31 cellular contexts compared by ENCODE assay signal in genomic region chr6:25972902-25973301, GRCh38. TPM values are rescaled to one million over a fixed set of nuclear protein-coding genes. Genes with fewer than 3 reads are reported as not detected.
"Had no signal": no experiment of that assay in that cellular context is flagged by ENCODE, and none has a peak within 500 bp of the region (broad histone marks: within the 10 kb centered on the region; RNA-seq: fewer than 3 reads in every experiment).

No MANE protein-coding gene starts in this region.

- H3K27ac Mint-ChIP-seq: activated CD4-positive, alpha-beta memory T cell treated with anti-CD3 and anti-CD28 coated beads for 36 hours; activated CD4-positive, alpha-beta T cell treated with anti-CD3 and anti-CD28 coated beads, Interleukin-2, amount 10 ng/mL, durations not matched to agents 7 days and 5 days; activated naive CD4-positive, alpha-beta T cell treated with anti-CD3 and anti-CD28 coated beads for 36 hours had no signal

- H3K4me1 ChIP-seq: body of pancreas had no signal

- H3K4me3 Mint-ChIP-seq: activated CD4-positive, alpha-beta memory T cell treated with anti-CD3 and anti-CD28 coated beads for 36 hours; activated CD4-positive, alpha-beta T cell treated with anti-CD3 and anti-CD28 coated beads, Interleukin-2, amount 10 ng/mL, durations not matched to agents 7 days and 5 days; activated naive CD4-positive, alpha-beta T cell treated with anti-CD3 and anti-CD28 coated beads for 36 hours; activated T-cell treated with anti-CD3 and anti-CD28 coated beads, Interleukin-2, amount 50 U/mL, for 4 hours; T-cell had no signal

- ATAC-seq: activated T-cell treated with anti-CD3 and anti-CD28 coated beads, Interleukin-2, amount 50 U/mL, for 4 hours; body of pancreas; Panc1; Right ventricle myocardium inferior; T-cell had no signal

- DNase-seq: activated CD4-positive, alpha-beta memory T cell treated with anti-CD3 and anti-CD28 coated beads for 36 hours; activated CD4-positive, alpha-beta T cell treated with anti-CD3 and anti-CD28 coated beads, Interleukin-2, amount 10 ng/mL, durations not matched to agents 7 days and 5 days; activated CD4-positive, CD25-positive, alpha-beta regulatory T cell; activated CD8-positive, alpha-beta memory T cell treated with anti-CD3 and anti-CD28 coated beads for 24 hours; activated gamma-delta T cell; activated naive CD4-positive, alpha-beta T cell treated with anti-CD3 and anti-CD28 coated beads for 36 hours; activated T-cell treated with anti-CD3 and anti-CD28 coated beads, Interleukin-2, amount 50 U/mL, for 4 hours; amniotic stem cell; body of pancreas; central memory CD4-positive, alpha-beta T cell; MG63; MV-4-11; NCI-H1092 treated with DMSO at 0.1 percent for 48 hours; NCI-H1417 treated with DMSO at 0.1 percent for 48 hours; NCI-H1694; NCI-H2029; NCI-H2107; NCI-H345; NCI-H510A; NCI-H526 treated with DMSO at 0.1 percent for 48 hours; NCI-H82; OCI-M1; RPMI8226; T-cell; T-helper 2 cell; T1000 had no signal

- H3K9me3 Mint-ChIP-seq: activated CD4-positive, alpha-beta memory T cell treated with anti-CD3 and anti-CD28 coated beads for 36 hours; activated CD4-positive, alpha-beta T cell treated with anti-CD3 and anti-CD28 coated beads, Interleukin-2, amount 10 ng/mL, durations not matched to agents 7 days and 5 days; activated naive CD4-positive, alpha-beta T cell treated with anti-CD3 and anti-CD28 coated beads for 36 hours; activated T-cell treated with anti-CD3 and anti-CD28 coated beads, Interleukin-2, amount 50 U/mL, for 4 hours; T-cell had no signal

- H3K4me3 ChIP-seq: ascending aorta, body of pancreas, MG63, SK-N-MC had no signal

- H3K27me3 Mint-ChIP-seq: activated CD4-positive, alpha-beta memory T cell treated with anti-CD3 and anti-CD28 coated beads for 36 hours; activated CD4-positive, alpha-beta T cell treated with anti-CD3 and anti-CD28 coated beads, Interleukin-2, amount 10 ng/mL, durations not matched to agents 7 days and 5 days; T-cell had no signal

- H3K27ac ChIP-seq: body of pancreas, SK-N-MC had no signal

- H3K9me3 ChIP-seq: ascending aorta, body of pancreas, MG63 had no signal

- H3K27me3 ChIP-seq: ascending aorta, body of pancreas, MG63 had no signal

RNA-seq across cellular contexts. Expression of gene SLC17A2, which starts 42.4 kb away (rescaled TPM):
- total RNA-seq: activated CD4-positive, alpha-beta memory T cell treated with anti-CD3 and anti-CD28 coated beads for 36 hours; activated CD4-positive, alpha-beta T cell treated with anti-CD3 and anti-CD28 coated beads, Interleukin-2, amount 10 ng/mL, durations not matched to agents 7 days and 5 days; ascending aorta; body of pancreas; bronchial epithelial cell; Right ventricle myocardium inferior; T-cell had no signal
